ENCODE assay signal across 1 cellular context in the genomic region with DNA sequence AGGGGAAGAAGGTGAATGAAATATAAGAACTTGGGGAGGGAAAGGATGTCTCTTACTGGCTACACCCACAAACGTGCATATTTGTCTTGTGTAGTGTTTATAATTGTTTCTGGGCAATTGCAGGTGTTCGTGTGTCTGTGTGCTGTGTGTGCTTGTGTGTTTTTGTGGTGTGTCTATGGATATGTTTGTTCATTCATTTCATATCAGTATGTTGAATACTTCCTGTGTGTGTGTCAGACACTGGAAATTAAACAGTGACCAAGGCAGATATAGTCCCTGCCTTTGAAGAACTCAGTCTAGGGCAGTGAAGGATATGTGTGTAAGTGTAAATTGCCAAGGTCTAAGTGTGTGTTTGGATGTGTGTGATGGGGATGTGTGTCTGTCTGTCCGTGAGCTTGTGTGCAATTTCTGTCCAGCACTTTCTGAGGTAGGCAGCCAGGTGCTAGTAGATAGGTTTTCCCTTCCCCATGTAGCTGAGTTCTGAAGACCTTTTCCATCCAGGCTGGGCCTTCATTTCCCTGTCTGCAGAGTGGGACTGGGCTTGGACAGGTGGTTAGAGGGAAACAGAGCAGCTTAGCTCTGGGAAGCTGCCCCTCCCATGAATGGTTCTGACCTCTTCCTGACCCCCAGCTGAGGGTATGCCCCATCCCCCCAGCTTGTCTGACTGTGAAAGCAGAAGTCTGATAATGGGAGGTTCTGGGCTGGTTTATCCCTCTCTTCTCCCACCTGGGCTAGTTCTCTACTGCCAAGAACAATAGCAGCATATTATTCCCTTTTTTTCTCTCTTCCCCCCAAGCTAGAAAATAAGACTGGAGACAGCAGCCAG.
TF ChIP-seq lines count a peak whose summit lies in the region.

No MANE protein-coding gene starts in this region.

TF ChIP-seq in endothelial cell of umbilical vein, 7 proteins besides CTCF, POLR2A, EP300 and RAD21 (continued from another document):
- TF ChIP-seq, protein P1, sequence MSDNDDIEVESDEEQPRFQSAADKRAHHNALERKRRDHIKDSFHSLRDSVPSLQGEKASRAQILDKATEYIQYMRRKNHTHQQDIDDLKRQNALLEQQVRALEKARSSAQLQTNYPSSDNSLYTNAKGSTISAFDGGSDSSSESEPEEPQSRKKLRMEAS (IDR thresholded peaks at IDR 0.05; ENCODE audit: insufficient read depth, insufficient read length) = no peak
- TF ChIP-seq MYC (IDR thresholded peaks at IDR 0.05; ENCODE audit: low read depth, low read length) (no peak), GATA2 (IDR thresholded peaks at IDR 0.05; ENCODE audit: insufficient read depth, insufficient read length, low read depth, low read length) (no peak), FOS (IDR thresholded peaks at IDR 0.05; ENCODE audit: borderline replicate concordance, insufficient read depth, low read length) (no peak)
